Comparison of ENCODE assay signal across 8 cellular contexts in genomic region chr19:45591004-45591637, GRCh38. TPM values are rescaled to one million over a fixed set of nuclear protein-coding genes. Genes with fewer than 3 reads are reported as not detected.
A peak's percentile ranks its signal among the peaks of the same experiment; 100 is the strongest.
DNase-seq lines count a peak whose midpoint lies in the region; ATAC-seq and FAIRE-seq lines count a peak whose summit lies in the region.

No MANE protein-coding gene starts in this region.

- H3K9me3 Mint-ChIP-seq in activated T-cell treated with anti-CD3 and anti-CD28 coated beads, Interleukin-2, amount 50 U/mL, for 4 hours, result no peaks in the 10 kb centered on the region
- H3K9me3 Mint-ChIP-seq in stimulated activated effector memory CD8-positive, alpha-beta T cell treated with anti-CD3 and anti-CD28 coated beads, Interleukin-12 subunit alpha, Interleukin-12 subunit beta, amount 100 ng/mL, for 72 hours, result no peaks in the 10 kb centered on the region

- no peak overlapping the region for H3K4me3 Mint-ChIP-seq in activated T-cell treated with anti-CD3 and anti-CD28 coated beads, Interleukin-2, amount 50 U/mL, for 4 hours
- no peak overlapping the region for H3K4me3 Mint-ChIP-seq in stimulated activated effector memory CD8-positive, alpha-beta T cell treated with anti-CD3 and anti-CD28 coated beads, Interleukin-12 subunit alpha, Interleukin-12 subunit beta, amount 100 ng/mL, for 72 hours

- DNase-seq in Daoy (ENCODE audit: low read depth), result peak; percentile 67
- peak; percentile 31 for DNase-seq in NCI-H1092 (lab: John Stamatoyannopoulos, UW)
- DNase-seq in activated T-cell treated with anti-CD3 and anti-CD28 coated beads, Interleukin-2, amount 50 U/mL, for 4 hours, result no peak
- DNase-seq in iPS-NIHi7 (ENCODE audit: extremely low spot score), result peak; percentile 83
- peak in 1 of 2 donors; percentile 64 for DNase-seq in stimulated activated effector memory CD8-positive, alpha-beta T cell treated with anti-CD3 and anti-CD28 coated beads, Interleukin-12 subunit alpha, Interleukin-12 subunit beta, amount 100 ng/mL, for 72 hours (ENCODE audit: low spot score in 2 of 2)
- no peak for DNase-seq in frontal cortex (ENCODE audit: low spot score in 2 of 2)

- H3K27me3 Mint-ChIP-seq in activated T-cell treated with anti-CD3 and anti-CD28 coated beads, Interleukin-2, amount 50 U/mL, for 4 hours (ENCODE audit: low read depth), result peaks cover 51% of the 10 kb centered on the region

- H3K27ac Mint-ChIP-seq in stimulated activated effector memory CD8-positive, alpha-beta T cell treated with anti-CD3 and anti-CD28 coated beads, Interleukin-12 subunit alpha, Interleukin-12 subunit beta, amount 100 ng/mL, for 72 hours, result peak overlapping the region; percentile 61

- H3K4me1 Mint-ChIP-seq in activated T-cell treated with anti-CD3 and anti-CD28 coated beads, Interleukin-2, amount 50 U/mL, for 4 hours (ENCODE audit: low read depth), result no peaks in the 10 kb centered on the region
- H3K4me1 Mint-ChIP-seq in stimulated activated effector memory CD8-positive, alpha-beta T cell treated with anti-CD3 and anti-CD28 coated beads, Interleukin-12 subunit alpha, Interleukin-12 subunit beta, amount 100 ng/mL, for 72 hours, result peaks cover 18% of the 10 kb centered on the region

- peak; percentile 70 to 81 for ATAC-seq in activated T-cell treated with anti-CD3 and anti-CD28 coated beads, Interleukin-2, amount 50 U/mL, for 4 hours
- ATAC-seq in stimulated activated effector memory CD8-positive, alpha-beta T cell treated with anti-CD3 and anti-CD28 coated beads, Interleukin-12 subunit alpha, Interleukin-12 subunit beta, amount 100 ng/mL, for 72 hours, result peak; percentile 65
- ATAC-seq in GM18519 (IDR thresholded peaks at IDR 0.05; ENCODE audit: low FRiP score, unreplicated experiment) (no peak), GM19324 (IDR thresholded peaks at IDR 0.05; ENCODE audit: low FRiP score, unreplicated experiment) (no peak)

- no peak for FAIRE-seq in frontal cortex (lab: Jason Lieb, UNC)

- H3K36me3 Mint-ChIP-seq in activated T-cell treated with anti-CD3 and anti-CD28 coated beads, Interleukin-2, amount 50 U/mL, for 4 hours (ENCODE audit: insufficient read depth), result no peaks in the 10 kb centered on the region
- H3K36me3 Mint-ChIP-seq in stimulated activated effector memory CD8-positive, alpha-beta T cell treated with anti-CD3 and anti-CD28 coated beads, Interleukin-12 subunit alpha, Interleukin-12 subunit beta, amount 100 ng/mL, for 72 hours, result peaks cover 6% of the 10 kb centered on the region

RNA-seq across cellular contexts. Expression of gene OPA3, which starts 6.5 kb away (rescaled TPM):
- 7.4 and 8.9 TPM in 2 replicates for total RNA-seq in Daoy (2014; rRNA removed; shearing (Covaris generic))
- 10 to 100 TPM; 14.1 to 15.5 (median 15.1) TPM for total RNA-seq in activated T-cell treated with anti-CD3 and anti-CD28 coated beads, Interleukin-2, amount 50 U/mL, for 4 hours
- total RNA-seq in frontal cortex, result 1.6 TPM

RNA-seq across cellular contexts. Expression of gene GPR4, which starts 10.9 kb away (rescaled TPM):
- not detected in 2 replicates for total RNA-seq in Daoy (2014; rRNA removed; shearing (Covaris generic))
- under 1 TPM in 1 of 3 donors, not detected in 2; 0.05 TPM for total RNA-seq in activated T-cell treated with anti-CD3 and anti-CD28 coated beads, Interleukin-2, amount 50 U/mL, for 4 hours
- under 0.01 TPM for total RNA-seq in frontal cortex

RNA-seq across cellular contexts. Expression of gene EML2, which starts 48.1 kb away (rescaled TPM):
- total RNA-seq in Daoy (2014; rRNA removed; shearing (Covaris generic)), result 13.0 and 14.2 TPM in 2 replicates
- 100 to 1,000 TPM; 136 to 178 (median 150) TPM for total RNA-seq in activated T-cell treated with anti-CD3 and anti-CD28 coated beads, Interleukin-2, amount 50 U/mL, for 4 hours
- 13.0 TPM for total RNA-seq in frontal cortex

Comparison
In these comparisons a context has a peak if more than half of its experiments do, and no peak if none do; other contexts are left out.
1. DNase-seq: peak in Daoy (single experiment), NCI-H1092 (single experiment) and iPS-NIHi7 (single experiment); none in activated T-cell treated with anti-CD3 and anti-CD28 coated beads, Interleukin-2, amount 50 U/mL, for 4 hours (single experiment) and frontal cortex (0 of 2).
2. ATAC-seq: peak in activated T-cell treated with anti-CD3 and anti-CD28 coated beads, Interleukin-2, amount 50 U/mL, for 4 hours (2 of 2) and stimulated activated effector memory CD8-positive, alpha-beta T cell treated with anti-CD3 and anti-CD28 coated beads, Interleukin-12 subunit alpha, Interleukin-12 subunit beta, amount 100 ng/mL, for 72 hours (single experiment); none in GM18519 (single experiment) and GM19324 (single experiment).